Comparison of ENCODE assay signal across 8 cellular contexts in the genomic region with DNA sequence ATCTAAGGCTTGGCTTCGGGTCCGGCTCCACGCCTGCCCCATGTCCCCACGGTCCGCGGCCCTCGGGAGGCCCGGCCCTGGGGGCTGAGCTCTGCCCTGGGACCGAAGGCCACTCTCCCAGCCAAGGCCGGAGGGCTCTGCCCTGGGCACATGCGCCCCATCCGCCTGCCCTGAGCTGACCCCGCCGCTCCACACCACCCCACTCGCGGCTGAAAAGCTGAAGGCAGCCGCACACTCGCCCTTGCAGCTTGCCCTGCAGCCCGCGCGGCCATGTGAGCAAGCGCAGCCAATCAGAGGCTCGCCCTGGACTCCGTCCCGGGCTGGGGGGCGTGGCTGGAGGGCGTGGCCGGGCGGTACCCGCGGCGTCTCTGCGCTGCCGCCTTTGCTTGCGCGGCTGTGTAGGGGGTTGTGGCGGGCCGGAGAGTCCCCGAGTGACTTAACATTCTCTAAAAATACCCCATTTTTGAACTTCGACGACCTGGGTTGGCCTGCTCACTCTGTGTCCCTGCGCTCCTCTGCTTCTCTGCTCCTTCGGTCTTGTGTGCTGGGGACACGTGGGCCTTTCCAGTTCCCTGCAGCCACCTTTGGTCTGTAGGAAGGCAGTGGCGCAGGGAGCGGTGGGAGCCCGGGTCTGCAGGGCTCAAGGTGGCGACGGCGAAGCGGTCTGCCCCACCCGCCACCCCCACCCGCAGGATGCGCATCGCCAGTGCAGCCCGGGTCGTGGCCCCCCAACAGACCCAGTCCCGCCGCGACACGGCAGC. TPM values are rescaled to one million over a fixed set of nuclear protein-coding genes. Genes with fewer than 3 reads are reported as not detected.
A peak's percentile ranks its signal among the peaks of the same experiment; 100 is the strongest.
DNase-seq lines count a peak whose midpoint lies in the region; FAIRE-seq and TF ChIP-seq lines count a peak whose summit lies in the region.

No MANE protein-coding gene starts in this region.

- H3K4me3 Mint-ChIP-seq in activated naive CD4-positive, alpha-beta T cell treated with anti-CD3 and anti-CD28 coated beads for 36 hours, result peak overlapping the region; percentile 78
- peak overlapping the region; percentile 95 for H3K4me3 Mint-ChIP-seq in glutamatergic neuron (ENCODE audit: unreplicated experiment)
- peak overlapping the region; percentile 75 for H3K4me3 Mint-ChIP-seq in osteocyte (ENCODE audit: unreplicated experiment)

- no peaks in the 10 kb centered on the region for H3K36me3 ChIP-seq in GM23248 (ENCODE audit: low read depth)
- H3K36me3 ChIP-seq in thyroid gland, result no peaks in the 10 kb centered on the region

- no peaks in the 10 kb centered on the region for H3K9me2 ChIP-seq in GM23248 (ENCODE audit: insufficient read depth)

- peak overlapping the region; percentile 76 for H3K4me3 ChIP-seq in GM23248
- H3K4me3 ChIP-seq in thyroid gland (replicated peaks in 1 of 3), result peak overlapping the region; percentile 7 to 54 (median 12)

- TF ChIP-seq POLR2A in thyroid gland (IDR thresholded peaks at IDR 0.05), result peak in 1 of 2 donors; percentile 88

- TF ChIP-seq CTCF in glutamatergic neuron (IDR thresholded peaks at IDR 0.05; ENCODE audit: partially characterized antibody, unreplicated experiment), result peak; percentile 16
- TF ChIP-seq CTCF in osteocyte (IDR thresholded peaks at IDR 0.05), result no peak
- peak in 1 of 6 experiments; percentile 5 for TF ChIP-seq CTCF in thyroid gland (IDR thresholded peaks at IDR 0.05)

- no peaks in the 10 kb centered on the region for H3F3A ChIP-seq in GM23248 (ENCODE audit: insufficient read depth)

- H3K9ac ChIP-seq in GM23248, result peak overlapping the region; percentile 69

- peak overlapping the region; percentile 88 for H3K4me2 ChIP-seq in GM23248 (ENCODE audit: unreplicated experiment)

- H3K27me3 ChIP-seq in GM23248 (replicated peaks; ENCODE audit: insufficient read depth), result no peaks in the 10 kb centered on the region
- H3K27me3 ChIP-seq in thyroid gland, result no peaks in the 10 kb centered on the region

- peak overlapping the region; percentile 94 for H2AFZ ChIP-seq in GM23248

- no peaks in the 10 kb centered on the region; the same call in 1 of the 2 replicates for H3K79me2 ChIP-seq in GM23248 (ENCODE audit: insufficient read depth)

- H3K27me3 Mint-ChIP-seq in activated naive CD4-positive, alpha-beta T cell treated with anti-CD3 and anti-CD28 coated beads for 36 hours (ENCODE audit: low read depth), result no peaks in the 10 kb centered on the region
- H3K27me3 Mint-ChIP-seq in glutamatergic neuron (ENCODE audit: unreplicated experiment) (peaks cover 9% of the 10 kb centered on the region), osteocyte (ENCODE audit: unreplicated experiment) (no peaks in the 10 kb centered on the region)

- 2 to 3% methylated on average over 50 to 54 of the region's 61 CpGs for WGBS in GM23248 (ENCODE audit: low coverage in 1 of 2, low lambda C conversion rate in 2 of 2, missing lambda C conversion rate in 2 of 2), 2 experiments
- WGBS in thyroid gland, 2 donors, result 6% methylated on average over 15 to 28 of the region's 61 CpGs

- H3K9me3 ChIP-seq in GM23248 (ENCODE audit: low read depth) (no peaks in the 10 kb centered on the region), thyroid gland (no peaks in the 10 kb centered on the region)

- H3K27ac ChIP-seq in GM23248, result no peak overlapping the region
- H3K27ac ChIP-seq in thyroid gland, result peak overlapping the region; percentile 35 to 83 (median 77)

- peaks cover 42% of the 10 kb centered on the region for H3K4me1 Mint-ChIP-seq in activated naive CD4-positive, alpha-beta T cell treated with anti-CD3 and anti-CD28 coated beads for 36 hours (ENCODE audit: low read depth)
- H3K4me1 Mint-ChIP-seq in glutamatergic neuron (ENCODE audit: low read depth, unreplicated experiment) (peaks cover 8% of the 10 kb centered on the region), osteocyte (ENCODE audit: unreplicated experiment) (peaks cover 22% of the 10 kb centered on the region)

- H3K4me1 ChIP-seq in GM23248 (ENCODE audit: insufficient read depth) (peaks cover 5% of the 10 kb centered on the region), thyroid gland (peaks cover 25 to 40% of the 10 kb centered on the region in 2 donors)

- DNase-seq in GM23248 (peak; percentile 97), Kasumi-1 (lab: John Stamatoyannopoulos, UW) (peak; percentile 50 to 63), SK-MEL-5 (ENCODE audit: low read depth, low spot score) (peak; percentile 81), glutamatergic neuron (peak; percentile 97), osteocyte (ENCODE audit: extremely low spot score, unreplicated experiment) (peak; percentile 96), thyroid gland (peak; percentile 94)
- DNase-seq in activated naive CD4-positive, alpha-beta T cell treated with anti-CD3 and anti-CD28 coated beads for 36 hours, result peak; percentile 96

- H3K36me3 Mint-ChIP-seq in activated naive CD4-positive, alpha-beta T cell treated with anti-CD3 and anti-CD28 coated beads for 36 hours (ENCODE audit: low read depth), result no peaks in the 10 kb centered on the region
- H3K36me3 Mint-ChIP-seq in glutamatergic neuron (ENCODE audit: unreplicated experiment) (no peaks in the 10 kb centered on the region), osteocyte (ENCODE audit: unreplicated experiment) (no peaks in the 10 kb centered on the region)

- peak; percentile 37 for FAIRE-seq in G401.6 (lab: Jason Lieb, UNC)

- no peaks in the 10 kb centered on the region for H4K20me1 ChIP-seq in GM23248 (ENCODE audit: insufficient read depth)

- no peaks in the 10 kb centered on the region for H3K9me3 Mint-ChIP-seq in activated naive CD4-positive, alpha-beta T cell treated with anti-CD3 and anti-CD28 coated beads for 36 hours
- peaks cover 14% of the 10 kb centered on the region for H3K9me3 Mint-ChIP-seq in glutamatergic neuron (ENCODE audit: unreplicated experiment)
- no peaks in the 10 kb centered on the region for H3K9me3 Mint-ChIP-seq in osteocyte (ENCODE audit: unreplicated experiment)

- CTCF ChIA-PET in activated naive CD4-positive, alpha-beta T cell treated with anti-CD3 and anti-CD28 coated beads for 36 hours (lab: Charles Lee), result interaction anchor here (0.5 to 3.1 kb wide), 6 partner anchors 11 to 1022 kb away, joined by 3 to 26 read pairs (median 5); no protein-coding TSS in a partner anchor

- H3K27ac Mint-ChIP-seq in activated naive CD4-positive, alpha-beta T cell treated with anti-CD3 and anti-CD28 coated beads for 36 hours, result peak overlapping the region; percentile 77
- H3K27ac Mint-ChIP-seq in glutamatergic neuron (ENCODE audit: unreplicated experiment) (no peak overlapping the region), osteocyte (ENCODE audit: unreplicated experiment) (peak overlapping the region; percentile 74)

- in situ Hi-C loops in GM23248 (cut with MboI), result no loop called here
- in situ Hi-C loops in SK-MEL-5 (cut with HindIII; ENCODE audit: low pct_unique_long_range_greater_than_20kb, low sequenced_read_pairs), result no loop called here

- intact Hi-C loops in activated naive CD4-positive, alpha-beta T cell treated with anti-CD3 and anti-CD28 coated beads for 36 hours (cut with micrococcal nuclease), result loop anchor here (1.0 kb wide), 5 partner anchors 9 to 232 kb away; a partner anchor contains a TSS
- intact Hi-C loops in thyroid gland (cut with DNase I), result loop anchor here (5.0 kb wide), 2 partner anchors 148 to 237 kb away; a partner anchor contains a TSS

RNA-seq across cellular contexts. Expression of a gene that starts 8.8 kb away (rescaled TPM):
- 32.2 and 42.6 TPM in 2 replicates for total RNA-seq in GM23248 (2014; rRNA removed; shearing (Covaris generic))
- 119 and 125 TPM in 2 replicates for polyA plus RNA-seq in GM23248 (2016; fragmentation: Nextera tagmentation; extraction: Ambion mirVana)
- total RNA-seq in SK-MEL-5 (2014; rRNA removed; shearing (Covaris generic)), result 27.0 and 28.7 TPM in 2 replicates
- polyA plus RNA-seq in SK-MEL-5 (2015; cell fraction: cytosol; rRNA removed), result 192 and 229 TPM in 2 replicates
- 78.1 and 103 TPM in 2 replicates for polyA plus RNA-seq in SK-MEL-5 (2015; cell fraction: nucleus; rRNA removed)
- total RNA-seq in activated naive CD4-positive, alpha-beta T cell treated with anti-CD3 and anti-CD28 coated beads for 36 hours, result 10 to 100 TPM; 87.0 to 87.2 TPM
- total RNA-seq in glutamatergic neuron (ENCODE audit: unreplicated experiment), result 38.0 TPM
- total RNA-seq in osteocyte, result 33.1 and 36.2 TPM in 2 replicates
- 10 to 100 TPM; 15.5 to 23.4 (median 21.3) TPM for total RNA-seq in thyroid gland

RNA-seq across cellular contexts. Expression of a gene that starts 22.5 kb away (rescaled TPM):
- 5.0 and 9.6 TPM in 2 replicates for total RNA-seq in GM23248 (2014; rRNA removed; shearing (Covaris generic))
- 3.6 and 4.0 TPM in 2 replicates for polyA plus RNA-seq in GM23248 (2016; fragmentation: Nextera tagmentation; extraction: Ambion mirVana)
- total RNA-seq in SK-MEL-5 (2014; rRNA removed; shearing (Covaris generic)), result 2.7 and 3.4 TPM in 2 replicates
- polyA plus RNA-seq in SK-MEL-5 (2015; cell fraction: cytosol; rRNA removed), result 12.6 and 14.5 TPM in 2 replicates
- 2.2 and 4.3 TPM in 2 replicates for polyA plus RNA-seq in SK-MEL-5 (2015; cell fraction: nucleus; rRNA removed)
- 1 to 10 TPM; 2.1 to 2.5 TPM for total RNA-seq in activated naive CD4-positive, alpha-beta T cell treated with anti-CD3 and anti-CD28 coated beads for 36 hours
- total RNA-seq in glutamatergic neuron (ENCODE audit: unreplicated experiment) (45.9 TPM), osteocyte (18.5 and 18.8 TPM in 2 replicates), thyroid gland (10 to 100 TPM; 18.6 to 34.1 (median 21.2) TPM)
